Comparison of ENCODE assay signal across 1 cellular context in the genomic region with DNA sequence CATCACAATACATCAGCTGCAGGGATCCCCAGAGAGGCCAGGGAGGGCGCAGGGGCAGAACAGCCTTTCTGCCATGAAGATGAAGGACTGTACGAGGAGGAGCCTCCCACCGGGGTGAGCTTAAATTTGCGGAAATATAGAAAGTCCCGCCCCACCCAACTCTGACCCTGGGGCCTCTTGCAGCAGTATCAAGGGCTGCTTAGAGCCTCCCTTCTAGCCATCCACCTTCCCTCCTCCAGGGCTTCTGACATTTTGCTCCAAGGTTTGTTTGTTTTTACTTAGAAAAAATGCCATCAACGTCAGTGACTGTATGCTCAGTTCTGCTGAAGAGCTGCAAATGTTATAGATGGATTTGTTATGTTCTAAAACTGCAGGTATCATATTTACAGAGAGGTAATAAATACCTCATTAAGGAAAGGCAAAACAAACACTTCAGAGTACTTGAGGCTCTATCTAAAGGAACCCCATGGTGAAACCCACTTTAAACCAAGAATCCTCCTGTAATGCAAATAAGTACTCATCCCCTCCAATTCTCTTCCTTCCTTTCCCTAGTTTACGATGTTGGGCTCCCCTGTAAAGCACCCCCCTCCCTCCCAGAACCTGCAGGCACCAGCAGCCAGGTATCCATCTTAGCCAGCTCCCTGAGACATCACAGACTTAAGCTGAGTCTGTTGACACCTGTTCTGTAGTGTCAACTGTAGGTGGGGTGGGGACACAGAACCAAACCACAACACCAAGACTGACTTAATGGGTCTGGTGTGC.
A peak's percentile ranks its signal among the peaks of the same experiment; 100 is the strongest.
TF ChIP-seq lines count a peak whose summit lies in the region.

No MANE protein-coding gene starts in this region.

TF ChIP-seq in GM23338, 12 proteins besides CTCF, POLR2A, EP300 and RAD21 (continued from another document):
- TF ChIP-seq, protein P1, sequence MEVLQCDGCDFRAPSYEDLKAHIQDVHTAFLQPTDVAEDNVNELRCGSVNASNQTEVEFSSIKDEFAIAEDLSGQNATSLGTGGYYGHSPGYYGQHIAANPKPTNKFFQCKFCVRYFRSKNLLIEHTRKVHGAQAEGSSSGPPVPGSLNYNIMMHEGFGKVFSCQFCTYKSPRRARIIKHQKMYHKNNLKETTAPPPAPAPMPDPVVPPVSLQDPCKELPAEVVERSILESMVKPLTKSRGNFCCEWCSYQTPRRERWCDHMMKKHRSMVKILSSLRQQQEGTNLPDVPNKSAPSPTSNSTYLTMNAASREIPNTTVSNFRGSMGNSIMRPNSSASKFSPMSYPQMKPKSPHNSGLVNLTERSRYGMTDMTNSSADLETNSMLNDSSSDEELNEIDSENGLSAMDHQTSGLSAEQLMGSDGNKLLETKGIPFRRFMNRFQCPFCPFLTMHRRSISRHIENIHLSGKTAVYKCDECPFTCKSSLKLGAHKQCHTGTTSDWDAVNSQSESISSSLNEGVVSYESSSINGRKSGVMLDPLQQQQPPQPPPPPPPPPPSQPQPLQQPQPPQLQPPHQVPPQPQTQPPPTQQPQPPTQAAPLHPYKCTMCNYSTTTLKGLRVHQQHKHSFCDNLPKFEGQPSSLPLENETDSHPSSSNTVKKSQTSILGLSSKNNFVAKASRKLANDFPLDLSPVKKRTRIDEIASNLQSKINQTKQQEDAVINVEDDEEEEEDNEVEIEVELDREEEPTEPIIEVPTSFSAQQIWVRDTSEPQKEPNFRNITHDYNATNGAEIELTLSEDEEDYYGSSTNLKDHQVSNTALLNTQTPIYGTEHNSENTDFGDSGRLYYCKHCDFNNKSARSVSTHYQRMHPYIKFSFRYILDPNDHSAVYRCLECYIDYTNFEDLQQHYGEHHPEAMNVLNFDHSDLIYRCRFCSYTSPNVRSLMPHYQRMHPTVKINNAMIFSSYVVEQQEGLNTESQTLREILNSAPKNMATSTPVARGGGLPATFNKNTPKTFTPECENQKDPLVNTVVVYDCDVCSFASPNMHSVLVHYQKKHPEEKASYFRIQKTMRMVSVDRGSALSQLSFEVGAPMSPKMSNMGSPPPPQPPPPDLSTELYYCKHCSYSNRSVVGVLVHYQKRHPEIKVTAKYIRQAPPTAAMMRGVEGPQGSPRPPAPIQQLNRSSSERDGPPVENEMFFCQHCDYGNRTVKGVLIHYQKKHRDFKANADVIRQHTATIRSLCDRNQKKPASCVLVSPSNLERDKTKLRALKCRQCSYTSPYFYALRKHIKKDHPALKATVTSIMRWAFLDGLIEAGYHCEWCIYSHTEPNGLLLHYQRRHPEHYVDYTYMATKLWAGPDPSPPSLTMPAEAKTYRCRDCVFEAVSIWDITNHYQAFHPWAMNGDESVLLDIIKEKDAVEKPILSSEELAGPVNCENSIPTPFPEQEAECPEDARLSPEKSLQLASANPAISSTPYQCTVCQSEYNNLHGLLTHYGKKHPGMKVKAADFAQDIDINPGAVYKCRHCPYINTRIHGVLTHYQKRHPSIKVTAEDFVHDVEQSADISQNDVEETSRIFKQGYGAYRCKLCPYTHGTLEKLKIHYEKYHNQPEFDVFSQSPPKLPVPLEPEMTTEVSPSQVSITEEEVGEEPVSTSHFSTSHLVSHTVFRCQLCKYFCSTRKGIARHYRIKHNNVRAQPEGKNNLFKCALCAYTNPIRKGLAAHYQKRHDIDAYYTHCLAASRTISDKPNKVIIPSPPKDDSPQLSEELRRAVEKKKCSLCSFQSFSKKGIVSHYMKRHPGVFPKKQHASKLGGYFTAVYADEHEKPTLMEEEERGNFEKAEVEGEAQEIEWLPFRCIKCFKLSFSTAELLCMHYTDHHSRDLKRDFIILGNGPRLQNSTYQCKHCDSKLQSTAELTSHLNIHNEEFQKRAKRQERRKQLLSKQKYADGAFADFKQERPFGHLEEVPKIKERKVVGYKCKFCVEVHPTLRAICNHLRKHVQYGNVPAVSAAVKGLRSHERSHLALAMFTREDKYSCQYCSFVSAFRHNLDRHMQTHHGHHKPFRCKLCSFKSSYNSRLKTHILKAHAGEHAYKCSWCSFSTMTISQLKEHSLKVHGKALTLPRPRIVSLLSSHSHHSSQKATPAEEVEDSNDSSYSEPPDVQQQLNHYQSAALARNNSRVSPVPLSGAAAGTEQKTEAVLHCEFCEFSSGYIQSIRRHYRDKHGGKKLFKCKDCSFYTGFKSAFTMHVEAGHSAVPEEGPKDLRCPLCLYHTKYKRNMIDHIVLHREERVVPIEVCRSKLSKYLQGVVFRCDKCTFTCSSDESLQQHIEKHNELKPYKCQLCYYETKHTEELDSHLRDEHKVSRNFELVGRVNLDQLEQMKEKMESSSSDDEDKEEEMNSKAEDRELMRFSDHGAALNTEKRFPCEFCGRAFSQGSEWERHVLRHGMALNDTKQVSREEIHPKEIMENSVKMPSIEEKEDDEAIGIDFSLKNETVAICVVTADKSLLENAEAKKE (CRISPR knock-in tag; IDR thresholded peaks at IDR 0.05): 0 out of 2 replicates have a peak, but pooled peaks have one; percentile 46
- TF ChIP-seq EZH2 (IDR thresholded peaks at IDR 0.05; ENCODE audit: low read depth, unreplicated experiment) (no peak), CREB1 (CRISPR knock-in tag; IDR thresholded peaks at IDR 0.05; ENCODE audit: low read depth) (peak; percentile 9; the same call in 1 of the 2 replicates)
